ENCODE assay signal across 1 cellular context in the genomic region with DNA sequence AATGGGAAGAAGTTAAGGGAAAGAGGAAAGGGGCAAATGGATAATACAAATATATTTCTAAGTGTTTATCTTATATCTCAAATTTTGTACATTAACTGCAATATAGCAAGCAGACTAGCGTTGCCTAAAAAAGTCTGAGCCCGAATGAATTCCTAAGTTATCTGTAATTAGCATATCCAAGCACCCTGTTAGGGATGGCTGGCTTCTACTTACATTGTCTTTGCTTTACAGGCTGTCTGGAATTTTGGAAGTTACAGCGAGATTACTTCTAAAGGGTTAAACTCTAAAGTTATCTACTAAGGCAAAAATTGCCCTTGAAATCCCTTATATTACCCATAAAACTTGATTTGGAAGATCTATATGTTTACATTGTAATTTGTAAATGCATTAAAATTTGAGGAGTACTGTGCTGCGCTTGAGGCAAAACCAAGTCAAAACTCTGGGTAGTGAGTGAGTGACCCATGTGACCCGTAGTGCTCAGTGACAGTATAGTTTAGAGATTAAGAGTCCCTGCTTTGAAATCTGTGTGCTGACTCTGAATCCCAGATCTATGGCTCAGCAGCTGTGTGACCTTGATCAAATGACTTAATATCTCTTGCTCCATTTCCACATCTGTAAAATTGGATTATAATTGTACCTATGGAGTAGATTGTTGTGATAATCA.
TF ChIP-seq lines count a peak whose summit lies in the region.

No MANE protein-coding gene starts in this region.

TF ChIP-seq in WTC11, 78 proteins besides CTCF, POLR2A, EP300 and RAD21:
- TF ChIP-seq, protein P1, sequence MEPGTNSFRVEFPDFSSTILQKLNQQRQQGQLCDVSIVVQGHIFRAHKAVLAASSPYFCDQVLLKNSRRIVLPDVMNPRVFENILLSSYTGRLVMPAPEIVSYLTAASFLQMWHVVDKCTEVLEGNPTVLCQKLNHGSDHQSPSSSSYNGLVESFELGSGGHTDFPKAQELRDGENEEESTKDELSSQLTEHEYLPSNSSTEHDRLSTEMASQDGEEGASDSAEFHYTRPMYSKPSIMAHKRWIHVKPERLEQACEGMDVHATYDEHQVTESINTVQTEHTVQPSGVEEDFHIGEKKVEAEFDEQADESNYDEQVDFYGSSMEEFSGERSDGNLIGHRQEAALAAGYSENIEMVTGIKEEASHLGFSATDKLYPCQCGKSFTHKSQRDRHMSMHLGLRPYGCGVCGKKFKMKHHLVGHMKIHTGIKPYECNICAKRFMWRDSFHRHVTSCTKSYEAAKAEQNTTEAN (CRISPR knock-in tag; IDR thresholded peaks at IDR 0.05): no peak
- TF ChIP-seq, protein P2, sequence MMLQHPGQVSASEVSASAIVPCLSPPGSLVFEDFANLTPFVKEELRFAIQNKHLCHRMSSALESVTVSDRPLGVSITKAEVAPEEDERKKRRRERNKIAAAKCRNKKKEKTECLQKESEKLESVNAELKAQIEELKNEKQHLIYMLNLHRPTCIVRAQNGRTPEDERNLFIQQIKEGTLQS (CRISPR knock-in tag; conservative IDR thresholded peaks at IDR 0.05): no peak
- TF ChIP-seq, protein P3, sequence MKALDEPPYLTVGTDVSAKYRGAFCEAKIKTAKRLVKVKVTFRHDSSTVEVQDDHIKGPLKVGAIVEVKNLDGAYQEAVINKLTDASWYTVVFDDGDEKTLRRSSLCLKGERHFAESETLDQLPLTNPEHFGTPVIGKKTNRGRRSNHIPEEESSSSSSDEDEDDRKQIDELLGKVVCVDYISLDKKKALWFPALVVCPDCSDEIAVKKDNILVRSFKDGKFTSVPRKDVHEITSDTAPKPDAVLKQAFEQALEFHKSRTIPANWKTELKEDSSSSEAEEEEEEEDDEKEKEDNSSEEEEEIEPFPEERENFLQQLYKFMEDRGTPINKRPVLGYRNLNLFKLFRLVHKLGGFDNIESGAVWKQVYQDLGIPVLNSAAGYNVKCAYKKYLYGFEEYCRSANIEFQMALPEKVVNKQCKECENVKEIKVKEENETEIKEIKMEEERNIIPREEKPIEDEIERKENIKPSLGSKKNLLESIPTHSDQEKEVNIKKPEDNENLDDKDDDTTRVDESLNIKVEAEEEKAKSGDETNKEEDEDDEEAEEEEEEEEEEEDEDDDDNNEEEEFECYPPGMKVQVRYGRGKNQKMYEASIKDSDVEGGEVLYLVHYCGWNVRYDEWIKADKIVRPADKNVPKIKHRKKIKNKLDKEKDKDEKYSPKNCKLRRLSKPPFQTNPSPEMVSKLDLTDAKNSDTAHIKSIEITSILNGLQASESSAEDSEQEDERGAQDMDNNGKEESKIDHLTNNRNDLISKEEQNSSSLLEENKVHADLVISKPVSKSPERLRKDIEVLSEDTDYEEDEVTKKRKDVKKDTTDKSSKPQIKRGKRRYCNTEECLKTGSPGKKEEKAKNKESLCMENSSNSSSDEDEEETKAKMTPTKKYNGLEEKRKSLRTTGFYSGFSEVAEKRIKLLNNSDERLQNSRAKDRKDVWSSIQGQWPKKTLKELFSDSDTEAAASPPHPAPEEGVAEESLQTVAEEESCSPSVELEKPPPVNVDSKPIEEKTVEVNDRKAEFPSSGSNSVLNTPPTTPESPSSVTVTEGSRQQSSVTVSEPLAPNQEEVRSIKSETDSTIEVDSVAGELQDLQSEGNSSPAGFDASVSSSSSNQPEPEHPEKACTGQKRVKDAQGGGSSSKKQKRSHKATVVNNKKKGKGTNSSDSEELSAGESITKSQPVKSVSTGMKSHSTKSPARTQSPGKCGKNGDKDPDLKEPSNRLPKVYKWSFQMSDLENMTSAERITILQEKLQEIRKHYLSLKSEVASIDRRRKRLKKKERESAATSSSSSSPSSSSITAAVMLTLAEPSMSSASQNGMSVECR (CRISPR knock-in tag; IDR thresholded peaks at IDR 0.05; ENCODE audit: borderline replicate concordance): no peak
- TF ChIP-seq NFYB (CRISPR knock-in tag; conservative IDR thresholded peaks at IDR 0.05; ENCODE audit: low read depth) (no peak), SMAD4 (CRISPR knock-in tag; IDR thresholded peaks at IDR 0.05) (no peak), ESRRA (CRISPR knock-in tag; IDR thresholded peaks at IDR 0.05; ENCODE audit: borderline replicate concordance) (no peak), ELF4 (CRISPR knock-in tag; IDR thresholded peaks at IDR 0.05; ENCODE audit: low read depth) (no peak), JUN (CRISPR knock-in tag; IDR thresholded peaks at IDR 0.05) (no peak), FOXP1 (CRISPR knock-in tag; IDR thresholded peaks at IDR 0.05; ENCODE audit: borderline replicate concordance) (no peak), EMX1 (CRISPR knock-in tag; IDR thresholded peaks at IDR 0.05) (no peak), ZNF138 (CRISPR knock-in tag; conservative IDR thresholded peaks at IDR 0.05) (no peak), ZNF423 (CRISPR knock-in tag; IDR thresholded peaks at IDR 0.05) (no peak), GRHL2 (CRISPR knock-in tag; IDR thresholded peaks at IDR 0.05; ENCODE audit: insufficient replicate concordance, severe bottlenecking) (no peak), ZNF416 (CRISPR knock-in tag; IDR thresholded peaks at IDR 0.05) (no peak), CREB1 (CRISPR knock-in tag; IDR thresholded peaks at IDR 0.05) (no peak)
- TF ChIP-seq, protein P4, sequence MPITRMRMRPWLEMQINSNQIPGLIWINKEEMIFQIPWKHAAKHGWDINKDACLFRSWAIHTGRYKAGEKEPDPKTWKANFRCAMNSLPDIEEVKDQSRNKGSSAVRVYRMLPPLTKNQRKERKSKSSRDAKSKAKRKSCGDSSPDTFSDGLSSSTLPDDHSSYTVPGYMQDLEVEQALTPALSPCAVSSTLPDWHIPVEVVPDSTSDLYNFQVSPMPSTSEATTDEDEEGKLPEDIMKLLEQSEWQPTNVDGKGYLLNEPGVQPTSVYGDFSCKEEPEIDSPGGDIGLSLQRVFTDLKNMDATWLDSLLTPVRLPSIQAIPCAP (CRISPR knock-in tag; IDR thresholded peaks at IDR 0.05): no peak
- TF ChIP-seq, protein P5, sequence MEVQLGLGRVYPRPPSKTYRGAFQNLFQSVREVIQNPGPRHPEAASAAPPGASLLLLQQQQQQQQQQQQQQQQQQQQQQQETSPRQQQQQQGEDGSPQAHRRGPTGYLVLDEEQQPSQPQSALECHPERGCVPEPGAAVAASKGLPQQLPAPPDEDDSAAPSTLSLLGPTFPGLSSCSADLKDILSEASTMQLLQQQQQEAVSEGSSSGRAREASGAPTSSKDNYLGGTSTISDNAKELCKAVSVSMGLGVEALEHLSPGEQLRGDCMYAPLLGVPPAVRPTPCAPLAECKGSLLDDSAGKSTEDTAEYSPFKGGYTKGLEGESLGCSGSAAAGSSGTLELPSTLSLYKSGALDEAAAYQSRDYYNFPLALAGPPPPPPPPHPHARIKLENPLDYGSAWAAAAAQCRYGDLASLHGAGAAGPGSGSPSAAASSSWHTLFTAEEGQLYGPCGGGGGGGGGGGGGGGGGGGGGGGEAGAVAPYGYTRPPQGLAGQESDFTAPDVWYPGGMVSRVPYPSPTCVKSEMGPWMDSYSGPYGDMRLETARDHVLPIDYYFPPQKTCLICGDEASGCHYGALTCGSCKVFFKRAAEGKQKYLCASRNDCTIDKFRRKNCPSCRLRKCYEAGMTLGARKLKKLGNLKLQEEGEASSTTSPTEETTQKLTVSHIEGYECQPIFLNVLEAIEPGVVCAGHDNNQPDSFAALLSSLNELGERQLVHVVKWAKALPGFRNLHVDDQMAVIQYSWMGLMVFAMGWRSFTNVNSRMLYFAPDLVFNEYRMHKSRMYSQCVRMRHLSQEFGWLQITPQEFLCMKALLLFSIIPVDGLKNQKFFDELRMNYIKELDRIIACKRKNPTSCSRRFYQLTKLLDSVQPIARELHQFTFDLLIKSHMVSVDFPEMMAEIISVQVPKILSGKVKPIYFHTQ (CRISPR knock-in tag; IDR thresholded peaks at IDR 0.05): no peak
